Comparison of ENCODE assay signal across 8 cellular contexts in genomic region chr1:108016451-108016920, GRCh38. TPM values are rescaled to one million over a fixed set of nuclear protein-coding genes. Genes with fewer than 3 reads are reported as not detected.
DNase-seq lines count a peak whose midpoint lies in the region; FAIRE-seq lines count a peak whose summit lies in the region.

No MANE protein-coding gene starts in this region.

- H3K27me3 ChIP-seq in BLaER1 treated with 17β-estradiol and CSF1 and Interleukin-3, amounts not matched to agents 10 nM and 100 nM, result no peaks in the 10 kb centered on the region

- H4K20me1 ChIP-seq in BLaER1 treated with 17β-estradiol and CSF1 and Interleukin-3, amounts not matched to agents 10 nM and 100 nM, result no peaks in the 10 kb centered on the region

- no peak for FAIRE-seq in frontal cortex (lab: Jason Lieb, UNC)

- H3K4me2 ChIP-seq in BLaER1 treated with 17β-estradiol and CSF1 and Interleukin-3, amounts not matched to agents 10 nM and 100 nM, result peak overlapping the region; percentile 65 to 89 (median 76)

- DNase-seq in HT1080 (ENCODE audit: low read depth) (peak; percentile 99), UCSD-AML1 (lab: John Stamatoyannopoulos, UW; ENCODE audit: unreplicated experiment) (peak; percentile 50), islet precursor cell (peak; percentile 89), frontal cortex (ENCODE audit: low spot score in 2 of 2) (no peak), HT-29 (ENCODE audit: low spot score) (no peak)
- DNase-seq in effector CD4-positive, alpha-beta T cell, result no peak
- no peak for DNase-seq in activated CD8-positive, alpha-beta memory T cell treated with anti-CD3 and anti-CD28 coated beads, Interleukin-2, amount 50 U/mL, for 4 hours

- H3K9me3 ChIP-seq in BLaER1 treated with 17β-estradiol and CSF1 and Interleukin-3, amounts not matched to agents 10 nM and 100 nM (replicated peaks in 1 of 11), result peaks cover 6 to 48% (median 35%) of the 10 kb centered on the region in 11 experiments; a peak in 19 of 22 replicates

- peak overlapping the region in 5 of 11 experiments; percentile 30 to 71 (median 65); a peak in 8 of 22 replicates for H3K9ac ChIP-seq in BLaER1 treated with 17β-estradiol and CSF1 and Interleukin-3, amounts not matched to agents 10 nM and 100 nM

- no peaks in the 10 kb centered on the region for H3K36me3 ChIP-seq in BLaER1 treated with 17β-estradiol and CSF1 and Interleukin-3, amounts not matched to agents 10 nM and 100 nM

- H3K4me3 ChIP-seq in BLaER1 treated with 17β-estradiol and CSF1 and Interleukin-3, amounts not matched to agents 10 nM and 100 nM, result no peak overlapping the region

- peaks cover 15 to 37% (median 34%) of the 10 kb centered on the region in 10 experiments for H3K4me1 ChIP-seq in BLaER1 treated with 17β-estradiol and CSF1 and Interleukin-3, amounts not matched to agents 10 nM and 100 nM

- H3K27ac ChIP-seq in BLaER1 treated with 17β-estradiol and CSF1 and Interleukin-3, amounts not matched to agents 10 nM and 100 nM, result peak overlapping the region in 9 of 11 experiments; percentile 19 to 86 (median 69); a peak in 17 of 22 replicates

RNA-seq across cellular contexts. Expression of gene VAV3, which starts 51.5 kb away (rescaled TPM):
- 3.7 and 5.7 TPM in 2 replicates for total RNA-seq in HT1080 (2014; rRNA removed; shearing (Covaris generic))
- polyA plus RNA-seq in HT1080 (2015; cell fraction: cytosol; rRNA removed), result 0.69 and 2.0 TPM in 2 replicates
- 1.1 and 3.2 TPM in 2 replicates for polyA plus RNA-seq in HT1080 (2015; cell fraction: nucleus; rRNA removed)
- 4.5 TPM for total RNA-seq in frontal cortex
- total RNA-seq in HT-29 (2014; rRNA removed; shearing (Covaris generic)), result 0.03 and 1.7 TPM in 2 replicates

Comparison
In these comparisons a context has a peak if more than half of its experiments do, and no peak if none do; other contexts are left out.
1. DNase-seq: peak in HT1080 (single experiment), UCSD-AML1 (single experiment) and islet precursor cell (single experiment); none in frontal cortex (0 of 2), effector CD4-positive, alpha-beta T cell (single experiment), HT-29 (single experiment) and activated CD8-positive, alpha-beta memory T cell treated with anti-CD3 and anti-CD28 coated beads, Interleukin-2, amount 50 U/mL, for 4 hours (single experiment).